ENCODE assay signal across 8 cellular contexts in genomic region chr12:75722714-75723200, GRCh38.
DNase-seq lines count a peak whose midpoint lies in the region; ATAC-seq lines count a peak whose summit lies in the region.

No MANE protein-coding gene starts in this region.

- ATAC-seq in GM18498 (IDR thresholded peaks at IDR 0.05; ENCODE audit: unreplicated experiment) (peak; percentile 90), HG02973 (IDR thresholded peaks at IDR 0.05; ENCODE audit: unreplicated experiment) (peak; percentile 84)

- peak; percentile 90 for DNase-seq in A172 (ENCODE audit: low spot score)
- peak; percentile 79 for DNase-seq in NCI-H69 (lab: John Stamatoyannopoulos, UW)
- DNase-seq in activated effector memory CD4-positive, alpha-beta T cell treated with Interleukin-2 at 50 U/mL for 16 hours, result peak; percentile 12
- peak; percentile 72 for DNase-seq in glomerular visceral epithelial cell (ENCODE audit: extremely low spot score)
- peak; percentile 80 for DNase-seq in putamen (ENCODE audit: low spot score)
- DNase-seq in D341Med (ENCODE audit: low spot score), result no peak
